In the genomic region with DNA sequence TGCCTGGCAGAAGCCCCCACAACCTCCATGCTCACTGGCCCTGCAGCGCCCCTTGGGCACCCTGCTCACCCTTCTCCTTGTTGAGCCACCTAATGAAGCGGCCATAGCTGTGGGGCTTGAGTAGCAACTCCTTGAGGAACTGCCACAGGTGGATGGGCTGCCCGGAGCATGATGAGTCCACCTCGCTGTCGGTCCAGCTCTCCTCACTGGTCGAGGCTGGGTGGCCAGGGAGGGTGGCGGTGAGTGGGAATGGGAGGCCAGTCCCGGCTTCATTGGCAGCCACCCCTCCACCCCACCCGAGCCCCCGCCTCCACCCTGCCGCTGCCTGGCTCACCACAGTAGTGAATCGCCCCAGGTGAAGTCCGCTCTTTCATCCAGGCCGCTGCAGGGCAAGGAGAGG, we compare ENCODE assay signal across 29 cellular contexts. TPM values are rescaled to one million over a fixed set of nuclear protein-coding genes. Genes with fewer than 3 reads are reported as not detected.
"Had no signal": no experiment of that assay in that cellular context is flagged by ENCODE, and none has a peak within 500 bp of the region (broad histone marks: within the 10 kb centered on the region; RNA-seq: fewer than 3 reads in every experiment).

No MANE protein-coding gene starts in this region.

- H3K27ac ChIP-seq: brain microvascular endothelial cell, esophagus muscularis mucosa, foreskin keratinocyte, gastrocnemius medialis, heart left ventricle, WERI-Rb-1 had no signal

- H3K27me3 ChIP-seq: brain microvascular endothelial cell, esophagus muscularis mucosa, foreskin keratinocyte, gastrocnemius medialis, heart left ventricle had no signal

- H3K4me1 ChIP-seq: esophagus muscularis mucosa, foreskin keratinocyte, gastrocnemius medialis had no signal

- H3K36me3 ChIP-seq: brain microvascular endothelial cell, esophagus muscularis mucosa, gastrocnemius medialis, heart left ventricle had no signal

- H3K4me3 ChIP-seq: esophagus muscularis mucosa, gastrocnemius medialis, heart left ventricle had no signal

- H3K9me3 ChIP-seq: esophagus muscularis mucosa, gastrocnemius medialis, heart left ventricle had no signal

- ATAC-seq: activated CD4-positive, CD25-positive, alpha-beta regulatory T cell treated with anti-CD3 and anti-CD28 coated beads, Interleukin-2, amount 50 U/mL, for 24 hours; activated CD8-positive, alpha-beta T cell treated with anti-CD3 and anti-CD28 coated beads for 36 hours; activated T-cell treated with anti-CD3 and anti-CD28 coated beads, Interleukin-2, amount 50 U/mL, for 4 hours; activated T-helper 17 cell treated with anti-CD3 and anti-CD28 coated beads, Interleukin-2, amount 50 U/mL, for 72 hours; effector memory CD8-positive, alpha-beta T cell; foreskin keratinocyte; gastrocnemius medialis; heart left ventricle had no signal

- DNase-seq: activated B cell treated with CpG ODN at 0.5 μM for 24 hours; activated CD4-positive, alpha-beta T cell treated with anti-CD3 and anti-CD28 coated beads for 48 hours; activated CD4-positive, alpha-beta T cell treated with anti-CD3 and anti-CD28 coated beads, Interleukin-2, amount 50 U/mL, for 1 hour; activated CD4-positive, alpha-beta T cell treated with anti-CD3 and anti-CD28 coated beads, Interleukin-2, amount 50 U/mL, for 48 hours; activated CD8-positive, alpha-beta memory T cell treated with anti-CD3 and anti-CD28 coated beads for 24 hours; activated CD8-positive, alpha-beta T cell treated with anti-CD3 and anti-CD28 coated beads for 36 hours; activated effector memory CD4-positive, alpha-beta T cell treated with Interleukin-2 at 50 U/mL for 16 hours; activated gamma-delta T cell treated with Interleukin-2 at 50 U/mL for 16 hours; activated naive CD4-positive, alpha-beta T cell treated with anti-CD3 and anti-CD28 coated beads, Interleukin-2, amount 50 U/mL, for 16 hours; activated naive CD4-positive, alpha-beta T cell treated with Interleukin-2 at 50 U/mL for 16 hours; activated T-cell treated with anti-CD3 and anti-CD28 coated beads, Interleukin-2, amount 50 U/mL, for 4 hours; amniotic stem cell; anterior cingulate cortex; brain microvascular endothelial cell; cortex of kidney; dermis blood vessel endothelial cell; effector CD4-positive, alpha-beta T cell; effector memory CD8-positive, alpha-beta T cell; erythroblast; foreskin keratinocyte; gastrocnemius medialis; glutamatergic neuron; heart left ventricle; T-helper 2 cell; WERI-Rb-1 had no signal

RNA-seq across cellular contexts. Expression of a gene that starts 16.9 kb away (rescaled TPM):
- total RNA-seq: activated CD8-positive, alpha-beta T cell treated with anti-CD3 and anti-CD28 coated beads for 36 hours; esophagus muscularis mucosa; foreskin keratinocyte; T-helper 1 cell treated with Interleukin-12 subunit alpha and Interleukin-12 subunit beta and Interleukin-4 antibody, amounts not matched to agents 30 ng/mL and 1 ng/mL, for 36 hours had no signal
